In the genomic region with DNA sequence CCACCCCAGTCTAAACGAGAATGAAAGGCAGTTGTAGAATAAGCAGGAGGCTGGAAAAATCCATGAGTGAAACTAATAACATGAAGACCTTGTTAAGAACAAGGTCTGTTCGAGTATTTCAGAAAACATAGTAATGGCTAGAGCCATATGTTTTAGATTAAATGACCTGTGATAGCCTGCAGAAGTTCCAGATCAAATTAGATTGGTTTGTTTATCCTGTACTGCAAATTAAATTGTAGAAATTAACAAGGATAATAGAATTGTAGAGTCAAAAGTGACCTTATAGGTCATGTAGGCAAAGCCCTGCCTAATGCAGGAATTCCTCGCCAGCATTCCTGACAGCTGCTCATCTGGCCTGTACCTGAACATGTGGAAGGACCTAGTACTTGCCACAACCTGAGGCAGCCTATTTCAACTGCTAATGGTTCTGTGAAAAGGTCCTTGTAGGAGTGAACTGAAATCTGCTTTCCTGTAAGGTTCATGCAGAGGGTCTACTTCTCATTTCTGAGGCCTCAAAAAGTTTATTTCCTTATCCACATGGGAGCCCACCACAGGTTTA, we compare ENCODE assay signal across 31 cellular contexts. TPM values are rescaled to one million over a fixed set of nuclear protein-coding genes. Genes with fewer than 3 reads are reported as not detected.
"Had no signal": no experiment of that assay in that cellular context is flagged by ENCODE, and none has a peak within 500 bp of the region (broad histone marks: within the 10 kb centered on the region; RNA-seq: fewer than 3 reads in every experiment).

No MANE protein-coding gene starts in this region.

- H3K27ac Mint-ChIP-seq: naive thymus-derived CD4-positive, alpha-beta T cell; nephron; neural progenitor cell; progenitor cell of endocrine pancreas; type B pancreatic cell had no signal

- DNase-seq: dermis blood vessel endothelial cell; effector memory CD4-positive, alpha-beta T cell; erythroblast; esophagus squamous epithelium; foreskin melanocyte; glutamatergic neuron; heart right ventricle; hippocampal formation; kidney; mesenchymal stem cell; midbrain; naive thymus-derived CD4-positive, alpha-beta T cell; stimulated activated CD4-positive, alpha-beta T cell treated with anti-CD3 and anti-CD28 coated beads, Interleukin-12 subunit alpha, Interleukin-12 subunit beta, amount 100 ng/mL, for 4 hours; stimulated activated CD4-positive, alpha-beta T cell treated with anti-CD3 and anti-CD28 coated beads, Interleukin-1b, Interleukin-23, amount 100 ng/mL, for 48 hours; stimulated activated CD4-positive, alpha-beta T cell treated with anti-CD3 and anti-CD28 coated beads, Interleukin-4, amount 100 ng/mL, for 1 hour; stimulated activated CD8-positive, alpha-beta memory T cell treated with anti-CD3 and anti-CD28 coated beads, Interleukin-4, amount 100 ng/mL, for 48 hours; stimulated activated naive CD4-positive, alpha-beta T cell treated with Interleukin-2 at 50 U/mL for 16 hours; stomach; thyroid gland had no signal

- H3K9me3 Mint-ChIP-seq: naive thymus-derived CD4-positive, alpha-beta T cell; nephron had no signal

- H3K27me3 ChIP-seq: heart right ventricle, neural progenitor cell, stomach, thyroid gland had no signal

- H3K9me3 ChIP-seq: esophagus squamous epithelium, heart right ventricle, stomach, thyroid gland had no signal

- H3K27ac ChIP-seq: coronary artery, esophagus squamous epithelium, heart right ventricle, neural progenitor cell, parathyroid adenoma, stomach, thyroid gland had no signal

- H3K4me2 ChIP-seq: neural progenitor cell, smooth muscle cell had no signal

- H3K79me2 ChIP-seq: parathyroid adenoma had no signal

- H2AFZ ChIP-seq: neural progenitor cell, parathyroid adenoma had no signal

- H3K4me1 Mint-ChIP-seq: nephron had no signal

- H3K36me3 ChIP-seq: esophagus squamous epithelium, heart right ventricle, stomach, thyroid gland had no signal

- H3K36me3 Mint-ChIP-seq: naive thymus-derived CD4-positive, alpha-beta T cell had no signal

- ATAC-seq: heart right ventricle; left lobe of liver; naive thymus-derived CD4-positive, alpha-beta T cell; sciatic nerve had no signal

- H3K4me3 Mint-ChIP-seq: naive thymus-derived CD4-positive, alpha-beta T cell; nephron; neural progenitor cell; type B pancreatic cell had no signal

- H3K4me1 ChIP-seq: esophagus squamous epithelium, parathyroid adenoma, thyroid gland had no signal

- H3K4me3 ChIP-seq: coronary artery, esophagus squamous epithelium, heart right ventricle, neural progenitor cell, smooth muscle cell, stomach, thyroid gland had no signal

RNA-seq across cellular contexts. Expression of a gene that starts 17.2 kb away (rescaled TPM):
- total RNA-seq: dermis blood vessel endothelial cell; esophagus squamous epithelium; heart right ventricle; left lobe of liver; lung microvascular endothelial cell; naive thymus-derived CD4-positive, alpha-beta T cell; osteoblast; sciatic nerve; subcutaneous adipose tissue had no signal
